ENCODE assay signal across 8 cellular contexts in the genomic region with DNA sequence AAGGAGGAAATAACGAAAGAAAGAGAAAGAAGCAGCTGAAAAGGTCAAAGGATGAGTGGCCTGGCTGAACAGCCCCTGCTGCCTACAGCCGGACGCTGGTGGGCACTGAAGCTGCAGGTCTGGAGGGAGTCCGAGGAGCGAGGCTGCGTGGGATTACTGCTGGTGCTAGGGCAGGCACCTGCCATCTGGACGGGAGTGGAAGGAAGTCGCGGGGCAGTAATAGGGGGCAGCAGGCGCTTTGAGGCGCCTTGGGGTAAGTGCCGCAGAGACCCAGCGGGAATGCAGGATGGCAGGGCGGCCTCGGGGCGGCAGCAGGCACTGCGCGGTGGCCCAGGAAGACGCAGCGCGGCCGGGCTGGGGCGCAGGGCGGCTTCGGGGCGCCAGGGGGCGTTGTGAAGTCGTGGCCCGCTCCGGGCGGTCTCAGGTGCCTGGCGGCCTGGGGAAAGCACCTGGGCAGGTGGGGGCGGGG. TPM values are rescaled to one million over a fixed set of nuclear protein-coding genes. Genes with fewer than 3 reads are reported as not detected.
DNase-seq lines count a peak whose midpoint lies in the region; ATAC-seq and TF ChIP-seq lines count a peak whose summit lies in the region.

No MANE protein-coding gene starts in this region.

- POLR2A ChIA-PET in AG04449 (lab: Yijun Ruan, JAX) = no interaction called here
- POLR2A ChIA-PET in activated CD4-positive, alpha-beta memory T cell treated with anti-CD3 and anti-CD28 coated beads, Interleukin-2, amount 10 ng/mL, durations not matched to agents 7 days and 5 days (lab: Charles Lee) = no interaction called here

- H3K27me3 ChIP-seq in lower lobe of right lung (ENCODE audit: low read depth) = peaks cover 28% of the 10 kb centered on the region

- peak; percentile 85 for TF ChIP-seq CTCF in AG04449 (IDR thresholded peaks at IDR 0.05; ENCODE audit: insufficient read depth, low read length, missing control alignments)
- peak; percentile 97 for TF ChIP-seq CTCF in lower lobe of right lung (IDR thresholded peaks at IDR 0.05)

- H3K27me3 Mint-ChIP-seq in activated CD4-positive, alpha-beta memory T cell treated with anti-CD3 and anti-CD28 coated beads, Interleukin-2, amount 10 ng/mL, durations not matched to agents 7 days and 5 days = peaks cover 54% of the 10 kb centered on the region

- H3K4me3 Mint-ChIP-seq in activated CD4-positive, alpha-beta memory T cell treated with anti-CD3 and anti-CD28 coated beads, Interleukin-2, amount 10 ng/mL, durations not matched to agents 7 days and 5 days = peak overlapping the region; percentile 16

- no peak overlapping the region for H3K27ac ChIP-seq in lower lobe of right lung

- CTCF ChIA-PET in AG04449 (lab: Yijun Ruan, JAX) = interaction anchor here (0.8 to 11.9 kb wide), 8 partner anchors 9 to 259 kb away, joined by 3 to 245 read pairs (median 3); a partner anchor contains a TSS
- CTCF ChIA-PET in activated CD4-positive, alpha-beta memory T cell treated with anti-CD3 and anti-CD28 coated beads, Interleukin-2, amount 10 ng/mL, durations not matched to agents 7 days and 5 days (lab: Charles Lee) = interaction anchor here (0.6 to 8.0 kb wide), 4 partner anchors 253 to 1652 kb away, joined by 3 to 100 read pairs (median 4); no protein-coding TSS in a partner anchor

- H3K4me3 ChIP-seq in AG04449 (ENCODE audit: low read depth, low read length) = no peak overlapping the region
- peak overlapping the region; percentile 66 for H3K4me3 ChIP-seq in lower lobe of right lung

- H3K27ac Mint-ChIP-seq in activated CD4-positive, alpha-beta memory T cell treated with anti-CD3 and anti-CD28 coated beads, Interleukin-2, amount 10 ng/mL, durations not matched to agents 7 days and 5 days = no peak overlapping the region

- no peak for DNase-seq in AG04449 (ENCODE audit: low read depth, low spot score)
- peak; percentile 88 for DNase-seq in NCI-H510A (lab: John Stamatoyannopoulos, UW)
- DNase-seq in activated CD4-positive, alpha-beta memory T cell treated with anti-CD3 and anti-CD28 coated beads, Interleukin-2, amount 10 ng/mL, durations not matched to agents 7 days and 5 days = peak; percentile 76
- DNase-seq in effector CD4-positive, alpha-beta T cell = peak; percentile 43
- DNase-seq in lower lobe of right lung = peak; percentile 88
- DNase-seq in stimulated activated CD8-positive, alpha-beta memory T cell treated with anti-CD3 and anti-CD28 coated beads, Interleukin-12 subunit alpha, Interleukin-12 subunit beta, amount 100 ng/mL, for 24 hours (ENCODE audit: extremely low read depth) = peak; percentile 25

- H3K36me3 ChIP-seq in lower lobe of right lung = peaks cover 2% of the 10 kb centered on the region

- H3K9me3 Mint-ChIP-seq in activated CD4-positive, alpha-beta memory T cell treated with anti-CD3 and anti-CD28 coated beads, Interleukin-2, amount 10 ng/mL, durations not matched to agents 7 days and 5 days = no peaks in the 10 kb centered on the region

- ATAC-seq in GM18907 (IDR thresholded peaks at IDR 0.05; ENCODE audit: unreplicated experiment) (peak; percentile 87), HG03280 (IDR thresholded peaks at IDR 0.05; ENCODE audit: unreplicated experiment) (peak; percentile 96), lower lobe of right lung (peak; percentile 98 to 99)

- H3K4me1 Mint-ChIP-seq in activated CD4-positive, alpha-beta memory T cell treated with anti-CD3 and anti-CD28 coated beads, Interleukin-2, amount 10 ng/mL, durations not matched to agents 7 days and 5 days = peaks cover 8% of the 10 kb centered on the region

- intact Hi-C loops in lower lobe of right lung (cut with DNase I) = loop anchor here (5.0 kb wide), 1 partner anchor 255 kb away; no protein-coding TSS in a partner anchor

- no peaks in the 10 kb centered on the region for H3K36me3 Mint-ChIP-seq in activated CD4-positive, alpha-beta memory T cell treated with anti-CD3 and anti-CD28 coated beads, Interleukin-2, amount 10 ng/mL, durations not matched to agents 7 days and 5 days (ENCODE audit: low read depth)

- no peaks in the 10 kb centered on the region for H3K9me3 ChIP-seq in lower lobe of right lung

- peaks cover 17% of the 10 kb centered on the region for H3K4me1 ChIP-seq in lower lobe of right lung

RNA-seq across cellular contexts. Expression of a gene that starts 0.3 kb away (rescaled TPM):
- total RNA-seq in activated CD4-positive, alpha-beta memory T cell treated with anti-CD3 and anti-CD28 coated beads, Interleukin-2, amount 10 ng/mL, durations not matched to agents 7 days and 5 days = not detected
- 7.6 TPM for total RNA-seq in lower lobe of right lung

RNA-seq across cellular contexts. Expression of a gene that starts 33.0 kb away (rescaled TPM):
- 1 to 10 TPM; 5.1 to 5.4 TPM for total RNA-seq in activated CD4-positive, alpha-beta memory T cell treated with anti-CD3 and anti-CD28 coated beads, Interleukin-2, amount 10 ng/mL, durations not matched to agents 7 days and 5 days
- 13.1 TPM for total RNA-seq in lower lobe of right lung
